Comparison of ENCODE assay signal across 9 cellular contexts in genomic region chr22:35330258-35330861, GRCh38. TPM values are rescaled to one million over a fixed set of nuclear protein-coding genes. Genes with fewer than 3 reads are reported as not detected.
A peak's percentile ranks its signal among the peaks of the same experiment; 100 is the strongest.
DNase-seq lines count a peak whose midpoint lies in the region; ATAC-seq, FAIRE-seq and TF ChIP-seq lines count a peak whose summit lies in the region.
"Had no signal": no experiment of that assay in that cellular context is flagged by ENCODE, and none has a peak within 500 bp of the region (broad histone marks: within the 10 kb centered on the region; RNA-seq: fewer than 3 reads in every experiment).

No MANE protein-coding gene starts in this region.

- H3K36me3 Mint-ChIP-seq in activated CD4-positive, alpha-beta T cell treated with anti-CD3 and anti-CD28 coated beads, Interleukin-2, amount 10 ng/mL, durations not matched to agents 7 days and 5 days (ENCODE audit: low read depth): peaks cover 28% of the 10 kb centered on the region

- ATAC-seq in omental fat pad (ENCODE audit: low FRiP score) (no peak), HG02623 (IDR thresholded peaks at IDR 0.05; ENCODE audit: unreplicated experiment) (no peak)
- ATAC-seq: Panc1 had no signal

- CTCF ChIA-PET in activated CD4-positive, alpha-beta T cell treated with anti-CD3 and anti-CD28 coated beads, Interleukin-2, amount 10 ng/mL, durations not matched to agents 7 days and 5 days (lab: Charles Lee): interaction anchor here (0.6 to 1.1 kb wide), 7 partner anchors 13 to 348 kb away, joined by 3 to 5 read pairs (median 3); partner anchors contain the start of gene TOM1

- H3K4me3 Mint-ChIP-seq in activated CD4-positive, alpha-beta T cell treated with anti-CD3 and anti-CD28 coated beads, Interleukin-2, amount 10 ng/mL, durations not matched to agents 7 days and 5 days: peak overlapping the region; percentile 30

- H3K27me3 Mint-ChIP-seq in activated CD4-positive, alpha-beta T cell treated with anti-CD3 and anti-CD28 coated beads, Interleukin-2, amount 10 ng/mL, durations not matched to agents 7 days and 5 days: no peaks in the 10 kb centered on the region

- peak; percentile 100 for FAIRE-seq in urothelium cell line (lab: Jason Lieb, UNC)

- H3K4me1 Mint-ChIP-seq in activated CD4-positive, alpha-beta T cell treated with anti-CD3 and anti-CD28 coated beads, Interleukin-2, amount 10 ng/mL, durations not matched to agents 7 days and 5 days: peaks cover 39% of the 10 kb centered on the region

- DNase-seq in LHCN-M2 (ENCODE audit: low read depth): peak; percentile 25
- peak; percentile 66 for DNase-seq in activated CD4-positive, alpha-beta T cell treated with anti-CD3 and anti-CD28 coated beads, Interleukin-2, amount 10 ng/mL, durations not matched to agents 7 days and 5 days
- peak; percentile 35 to 53 for DNase-seq in erythroblast (lab: John Stamatoyannopoulos, UW)
- DNase-seq in omental fat pad (ENCODE audit: low spot score): peak; percentile 83
- peak; percentile 92 for DNase-seq in urothelium cell line (ENCODE audit: low spot score)
- no peak for DNase-seq in NCI-H1930 (lab: John Stamatoyannopoulos, UW)
- no peak for DNase-seq in NCI-H1694 (lab: John Stamatoyannopoulos, UW)

- POLR2A ChIA-PET in activated CD4-positive, alpha-beta T cell treated with anti-CD3 and anti-CD28 coated beads, Interleukin-2, amount 10 ng/mL, durations not matched to agents 7 days and 5 days (lab: Charles Lee): interaction anchor here (0.6 kb wide), 2 partner anchors 134 to 204 kb away, joined by 3 to 7 read pairs; no protein-coding TSS in a partner anchor

- no peak for TF ChIP-seq CTCF in omental fat pad (IDR thresholded peaks at IDR 0.05)

- H3K9me3 Mint-ChIP-seq in activated CD4-positive, alpha-beta T cell treated with anti-CD3 and anti-CD28 coated beads, Interleukin-2, amount 10 ng/mL, durations not matched to agents 7 days and 5 days: no peaks in the 10 kb centered on the region

- H3K27ac Mint-ChIP-seq in activated CD4-positive, alpha-beta T cell treated with anti-CD3 and anti-CD28 coated beads, Interleukin-2, amount 10 ng/mL, durations not matched to agents 7 days and 5 days: peak overlapping the region; percentile 82

- TF ChIP-seq POLR2A in erythroblast (IDR thresholded peaks at IDR 0.05; ENCODE audit: low read length): no peak

RNA-seq across cellular contexts. Expression of gene TOM1, which starts 30.7 kb away (rescaled TPM):
- total RNA-seq in LHCN-M2 (2014; rRNA removed): 33.8 and 50.3 TPM in 2 replicates
- 45.5 TPM for polyA plus RNA-seq in LHCN-M2 (2012)
- total RNA-seq in activated CD4-positive, alpha-beta T cell treated with anti-CD3 and anti-CD28 coated beads, Interleukin-2, amount 10 ng/mL, durations not matched to agents 7 days and 5 days: 10 to 100 TPM; 30.0 to 37.8 TPM
- total RNA-seq in omental fat pad: 100 to 1,000 TPM in 1 of 4 donors, 10 to 100 TPM in 3; 65.6 to 109 (median 93.2) TPM

RNA-seq across cellular contexts. Expression of gene HMOX1, which starts 50.5 kb away (rescaled TPM):
- total RNA-seq in LHCN-M2 (2014; rRNA removed) (103 and 152 TPM in 2 replicates), omental fat pad (100 to 1,000 TPM in 2 of 4 donors, 10 to 100 TPM in 2; 32.8 to 625 (median 159) TPM)
- polyA plus RNA-seq in LHCN-M2 (2012): 85.0 TPM
- total RNA-seq in activated CD4-positive, alpha-beta T cell treated with anti-CD3 and anti-CD28 coated beads, Interleukin-2, amount 10 ng/mL, durations not matched to agents 7 days and 5 days: under 1 TPM; 0.31 to 0.32 TPM

Comparison
In these comparisons a context has a peak if more than half of its experiments do, and no peak if none do; other contexts are left out.
1. DNase-seq: peak in LHCN-M2 (single experiment), activated CD4-positive, alpha-beta T cell treated with anti-CD3 and anti-CD28 coated beads, Interleukin-2, amount 10 ng/mL, durations not matched to agents 7 days and 5 days (single experiment), erythroblast (2 of 2), omental fat pad (single experiment) and urothelium cell line (single experiment); none in NCI-H1930 (0 of 2) and NCI-H1694 (single experiment).
2. RNA of gene HMOX1, which starts 50.5 kb away (total RNA-seq): 32.8 to 625 TPM in omental fat pad and 103 to 152 TPM in LHCN-M2; 0.31 to 0.32 TPM in activated CD4-positive, alpha-beta T cell treated with anti-CD3 and anti-CD28 coated beads, Interleukin-2, amount 10 ng/mL, durations not matched to agents 7 days and 5 days; every median in the first group is over 10 times any median in the second.